12 cellular contexts compared by ENCODE assay signal in genomic region chr2:235768606-235769005, GRCh38.
DNase-seq lines count a peak whose midpoint lies in the region; ATAC-seq and TF ChIP-seq lines count a peak whose summit lies in the region.
"Had no signal": no experiment of that assay in that cellular context is flagged by ENCODE, and none has a peak within 500 bp of the region (broad histone marks: within the 10 kb centered on the region; RNA-seq: fewer than 3 reads in every experiment).

No MANE protein-coding gene starts in this region.

- H3K27me3 Mint-ChIP-seq in MCF 10A (ENCODE audit: insufficient read depth, unreplicated experiment): no peaks in the 10 kb centered on the region

- no peak overlapping the region for H2AFZ ChIP-seq in mammary epithelial cell (ENCODE audit: low read depth, low read length)

- no peak overlapping the region for H3K4me3 ChIP-seq in mammary epithelial cell (replicated peaks in 1 of 3; ENCODE audit: insufficient read depth in 1 of 3, low read depth in 2 of 3, low read length in 3 of 3)
- H3K4me3 ChIP-seq: BLaER1 had no signal

- no peaks in the 10 kb centered on the region for H3K27me3 ChIP-seq in mammary epithelial cell (ENCODE audit: insufficient read depth, low read length)
- H3K27me3 ChIP-seq: BLaER1 had no signal

- in situ Hi-C loops in mammary epithelial cell (cut with MboI; ENCODE audit: low sequenced_read_pairs in 2 of 2): no loop called here

- H3K4me1 ChIP-seq in mammary epithelial cell (ENCODE audit: insufficient read depth, low read length): peaks cover 15% of the 10 kb centered on the region
- H3K4me1 ChIP-seq: BLaER1 had no signal

- no peak for ATAC-seq in HG03039 (IDR thresholded peaks at IDR 0.05; ENCODE audit: unreplicated experiment)
- ATAC-seq: HCT116 had no signal

- 91% methylated on average over 7 of the region's 13 CpGs for WGBS in mammary epithelial cell (ENCODE audit: low coverage, missing lambda C conversion rate)

- no peak overlapping the region for H3K4me2 ChIP-seq in mammary epithelial cell (ENCODE audit: insufficient read depth, low read depth, low read length)
- H3K4me2 ChIP-seq: BLaER1 had no signal

- H3K9me3 Mint-ChIP-seq in MCF 10A (ENCODE audit: unreplicated experiment): no peaks in the 10 kb centered on the region

- H3K27ac Mint-ChIP-seq in MCF 10A (ENCODE audit: low read depth, unreplicated experiment): peak overlapping the region; percentile 65

- intact Hi-C loops in MCF 10A (cut with micrococcal nuclease): loop anchor here (5.0 kb wide), 1 partner anchor 574 kb away; no protein-coding TSS in a partner anchor
- intact Hi-C loops in mammary epithelial cell (cut with micrococcal nuclease): loop anchor here (5.0 kb wide), 1 partner anchor 574 kb away; no protein-coding TSS in a partner anchor

- no peaks in the 10 kb centered on the region for H3K36me3 ChIP-seq in mammary epithelial cell (ENCODE audit: insufficient read depth, low read length)

- TF ChIP-seq CTCF in MCF 10A (IDR thresholded peaks at IDR 0.05; ENCODE audit: unreplicated experiment) (no peak), mammary epithelial cell (conservative IDR thresholded peaks at IDR 0.05 in 1 of 2, IDR thresholded peaks at IDR 0.05 in 1 of 2; ENCODE audit: extremely low read depth in 1 of 2, insufficient read depth in 1 of 2, low read depth in 1 of 2, low read length in 2 of 2) (no peak)

- peaks cover 14% of the 10 kb centered on the region for H3K4me1 Mint-ChIP-seq in MCF 10A (ENCODE audit: insufficient read depth, unreplicated experiment)

- CTCF ChIA-PET in MCF 10A (lab: Yijun Ruan, JAX) (interaction anchor here (0.9 to 1.2 kb wide), 2 partner anchors 10 to 22 kb away, joined by 3 to 6 read pairs; no protein-coding TSS in a partner anchor), mammary epithelial cell (lab: Charles Lee; ENCODE audit: low non-redundant PET) (no interaction called here)

- no peaks in the 10 kb centered on the region for H3K9me3 ChIP-seq in mammary epithelial cell (replicated peaks; ENCODE audit: insufficient read depth, low read length)
- H3K9me3 ChIP-seq: BLaER1 had no signal

- no TSS peak for BruUV-seq in MCF 10A (replicated peaks; lab: Mats Ljungman, UMichigan)
- no TSS peak for BruUV-seq in mammary epithelial cell (replicated peaks; lab: Mats Ljungman, UMichigan)

- H3K36me3 Mint-ChIP-seq in MCF 10A (ENCODE audit: insufficient read depth, unreplicated experiment): peaks cover 28% of the 10 kb centered on the region

- H3K27ac ChIP-seq in mammary epithelial cell (ENCODE audit: insufficient read depth, low read depth, low read length) (no peak overlapping the region), caudate nucleus (ENCODE audit: low read depth, low read length) (peak overlapping the region; percentile 21)
- H3K27ac ChIP-seq: BLaER1 had no signal

- no peak overlapping the region for H3K9ac ChIP-seq in mammary epithelial cell (ENCODE audit: insufficient read depth, low read length)
- H3K9ac ChIP-seq: BLaER1 had no signal

- POLR2A ChIA-PET in MCF 10A (lab: Yijun Ruan, JAX): no interaction called here

- H3K79me2 ChIP-seq in mammary epithelial cell (ENCODE audit: insufficient read depth, low read length): no peaks in the 10 kb centered on the region

- no peaks in the 10 kb centered on the region for H4K20me1 ChIP-seq in mammary epithelial cell (ENCODE audit: insufficient read depth, low read length)

- dilution Hi-C loops in mammary epithelial cell (cut with HindIII; ENCODE audit: low sequenced_read_pairs): no loop called here

- DNase-seq in MCF 10A (ENCODE audit: unreplicated experiment): no peak
- no peak for DNase-seq in mammary epithelial cell
- DNase-seq in caudate nucleus (lab: John Stamatoyannopoulos, UW): no peak
- DNase-seq in myocyte (ENCODE audit: low read depth): peak; percentile 27
- DNase-seq in SKM-1 treated with dmso at 0.1 percent for 144 hours (lab: John Stamatoyannopoulos, UW; ENCODE audit: unreplicated experiment): no peak
- no peak for DNase-seq in GF-D8 (lab: John Stamatoyannopoulos, UW)
- DNase-seq: 8988T, AML-193, DMS53 had no signal

- H3K4me3 Mint-ChIP-seq in MCF 10A (ENCODE audit: unreplicated experiment): no peak overlapping the region
